In the genomic region with DNA sequence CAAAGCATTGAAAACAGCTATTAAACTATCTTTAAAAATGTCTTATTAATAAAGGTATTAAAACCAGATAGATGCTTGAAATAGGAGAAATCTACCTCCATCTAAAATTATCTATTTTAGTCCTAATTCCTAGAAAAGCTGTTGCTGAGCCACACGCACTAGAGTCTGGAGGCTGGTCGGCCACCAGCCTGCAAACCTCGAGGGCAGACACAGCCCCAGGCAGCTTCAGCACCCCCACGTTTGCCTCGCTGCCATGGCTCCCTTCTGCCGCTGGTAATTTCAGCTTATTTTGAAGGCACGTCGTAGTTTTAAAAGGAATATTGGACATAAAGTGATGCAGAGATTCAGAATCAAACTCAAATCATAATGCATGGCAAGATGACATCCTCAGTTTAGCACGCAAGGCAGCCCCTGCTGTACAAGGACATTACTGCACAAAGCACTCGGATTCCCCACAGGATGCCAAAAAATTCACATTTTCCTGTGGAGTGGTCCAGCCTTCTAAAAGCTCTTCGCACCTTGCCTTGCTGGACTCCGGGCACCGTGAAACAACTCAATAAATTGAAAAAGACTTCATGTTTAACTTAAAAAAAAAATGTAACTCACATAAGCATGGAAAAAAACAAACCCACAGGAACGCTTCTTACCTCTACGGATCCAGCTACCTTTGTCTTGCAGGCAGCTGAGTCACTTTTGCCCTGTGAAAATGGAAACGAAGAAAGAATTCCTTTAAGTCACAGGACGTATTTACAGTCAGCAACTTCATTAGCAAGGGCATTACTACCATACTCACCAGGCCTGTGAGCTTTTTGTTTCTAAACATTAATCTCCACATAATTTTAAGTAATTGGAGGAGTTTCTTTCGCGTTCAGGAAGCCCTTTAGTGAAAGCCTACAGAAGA, we compare ENCODE assay signal across 1 cellular context.
A peak's percentile ranks its signal among the peaks of the same experiment; 100 is the strongest.
TF ChIP-seq lines count a peak whose summit lies in the region.

No MANE protein-coding gene starts in this region.

TF ChIP-seq in H1, 55 proteins besides CTCF, POLR2A, EP300 and RAD21:
- peak; percentile 83 for TF ChIP-seq BACH1 (IDR thresholded peaks at IDR 0.05; ENCODE audit: low read length)
- TF ChIP-seq, protein P1, sequence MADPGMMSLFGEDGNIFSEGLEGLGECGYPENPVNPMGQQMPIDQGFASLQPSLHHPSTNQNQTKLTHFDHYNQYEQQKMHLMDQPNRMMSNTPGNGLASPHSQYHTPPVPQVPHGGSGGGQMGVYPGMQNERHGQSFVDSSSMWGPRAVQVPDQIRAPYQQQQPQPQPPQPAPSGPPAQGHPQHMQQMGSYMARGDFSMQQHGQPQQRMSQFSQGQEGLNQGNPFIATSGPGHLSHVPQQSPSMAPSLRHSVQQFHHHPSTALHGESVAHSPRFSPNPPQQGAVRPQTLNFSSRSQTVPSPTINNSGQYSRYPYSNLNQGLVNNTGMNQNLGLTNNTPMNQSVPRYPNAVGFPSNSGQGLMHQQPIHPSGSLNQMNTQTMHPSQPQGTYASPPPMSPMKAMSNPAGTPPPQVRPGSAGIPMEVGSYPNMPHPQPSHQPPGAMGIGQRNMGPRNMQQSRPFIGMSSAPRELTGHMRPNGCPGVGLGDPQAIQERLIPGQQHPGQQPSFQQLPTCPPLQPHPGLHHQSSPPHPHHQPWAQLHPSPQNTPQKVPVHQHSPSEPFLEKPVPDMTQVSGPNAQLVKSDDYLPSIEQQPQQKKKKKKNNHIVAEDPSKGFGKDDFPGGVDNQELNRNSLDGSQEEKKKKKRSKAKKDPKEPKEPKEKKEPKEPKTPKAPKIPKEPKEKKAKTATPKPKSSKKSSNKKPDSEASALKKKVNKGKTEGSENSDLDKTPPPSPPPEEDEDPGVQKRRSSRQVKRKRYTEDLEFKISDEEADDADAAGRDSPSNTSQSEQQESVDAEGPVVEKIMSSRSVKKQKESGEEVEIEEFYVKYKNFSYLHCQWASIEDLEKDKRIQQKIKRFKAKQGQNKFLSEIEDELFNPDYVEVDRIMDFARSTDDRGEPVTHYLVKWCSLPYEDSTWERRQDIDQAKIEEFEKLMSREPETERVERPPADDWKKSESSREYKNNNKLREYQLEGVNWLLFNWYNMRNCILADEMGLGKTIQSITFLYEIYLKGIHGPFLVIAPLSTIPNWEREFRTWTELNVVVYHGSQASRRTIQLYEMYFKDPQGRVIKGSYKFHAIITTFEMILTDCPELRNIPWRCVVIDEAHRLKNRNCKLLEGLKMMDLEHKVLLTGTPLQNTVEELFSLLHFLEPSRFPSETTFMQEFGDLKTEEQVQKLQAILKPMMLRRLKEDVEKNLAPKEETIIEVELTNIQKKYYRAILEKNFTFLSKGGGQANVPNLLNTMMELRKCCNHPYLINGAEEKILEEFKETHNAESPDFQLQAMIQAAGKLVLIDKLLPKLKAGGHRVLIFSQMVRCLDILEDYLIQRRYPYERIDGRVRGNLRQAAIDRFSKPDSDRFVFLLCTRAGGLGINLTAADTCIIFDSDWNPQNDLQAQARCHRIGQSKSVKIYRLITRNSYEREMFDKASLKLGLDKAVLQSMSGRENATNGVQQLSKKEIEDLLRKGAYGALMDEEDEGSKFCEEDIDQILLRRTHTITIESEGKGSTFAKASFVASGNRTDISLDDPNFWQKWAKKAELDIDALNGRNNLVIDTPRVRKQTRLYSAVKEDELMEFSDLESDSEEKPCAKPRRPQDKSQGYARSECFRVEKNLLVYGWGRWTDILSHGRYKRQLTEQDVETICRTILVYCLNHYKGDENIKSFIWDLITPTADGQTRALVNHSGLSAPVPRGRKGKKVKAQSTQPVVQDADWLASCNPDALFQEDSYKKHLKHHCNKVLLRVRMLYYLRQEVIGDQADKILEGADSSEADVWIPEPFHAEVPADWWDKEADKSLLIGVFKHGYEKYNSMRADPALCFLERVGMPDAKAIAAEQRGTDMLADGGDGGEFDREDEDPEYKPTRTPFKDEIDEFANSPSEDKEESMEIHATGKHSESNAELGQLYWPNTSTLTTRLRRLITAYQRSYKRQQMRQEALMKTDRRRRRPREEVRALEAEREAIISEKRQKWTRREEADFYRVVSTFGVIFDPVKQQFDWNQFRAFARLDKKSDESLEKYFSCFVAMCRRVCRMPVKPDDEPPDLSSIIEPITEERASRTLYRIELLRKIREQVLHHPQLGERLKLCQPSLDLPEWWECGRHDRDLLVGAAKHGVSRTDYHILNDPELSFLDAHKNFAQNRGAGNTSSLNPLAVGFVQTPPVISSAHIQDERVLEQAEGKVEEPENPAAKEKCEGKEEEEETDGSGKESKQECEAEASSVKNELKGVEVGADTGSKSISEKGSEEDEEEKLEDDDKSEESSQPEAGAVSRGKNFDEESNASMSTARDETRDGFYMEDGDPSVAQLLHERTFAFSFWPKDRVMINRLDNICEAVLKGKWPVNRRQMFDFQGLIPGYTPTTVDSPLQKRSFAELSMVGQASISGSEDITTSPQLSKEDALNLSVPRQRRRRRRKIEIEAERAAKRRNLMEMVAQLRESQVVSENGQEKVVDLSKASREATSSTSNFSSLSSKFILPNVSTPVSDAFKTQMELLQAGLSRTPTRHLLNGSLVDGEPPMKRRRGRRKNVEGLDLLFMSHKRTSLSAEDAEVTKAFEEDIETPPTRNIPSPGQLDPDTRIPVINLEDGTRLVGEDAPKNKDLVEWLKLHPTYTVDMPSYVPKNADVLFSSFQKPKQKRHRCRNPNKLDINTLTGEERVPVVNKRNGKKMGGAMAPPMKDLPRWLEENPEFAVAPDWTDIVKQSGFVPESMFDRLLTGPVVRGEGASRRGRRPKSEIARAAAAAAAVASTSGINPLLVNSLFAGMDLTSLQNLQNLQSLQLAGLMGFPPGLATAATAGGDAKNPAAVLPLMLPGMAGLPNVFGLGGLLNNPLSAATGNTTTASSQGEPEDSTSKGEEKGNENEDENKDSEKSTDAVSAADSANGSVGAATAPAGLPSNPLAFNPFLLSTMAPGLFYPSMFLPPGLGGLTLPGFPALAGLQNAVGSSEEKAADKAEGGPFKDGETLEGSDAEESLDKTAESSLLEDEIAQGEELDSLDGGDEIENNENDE (IDR thresholded peaks at IDR 0.05; ENCODE audit: insufficient replicate concordance, low read length) = no peak
- TF ChIP-seq SUZ12 (IDR thresholded peaks at IDR 0.05; ENCODE audit: low read length) = no peak
- no peak for TF ChIP-seq CBX8 (IDR thresholded peaks at IDR 0.05; ENCODE audit: borderline replicate concordance, low read depth, low read length)
- TF ChIP-seq RBBP5 (IDR thresholded peaks at IDR 0.05; ENCODE audit: borderline replicate concordance, low read depth, low read length) = no peak
- no peak for TF ChIP-seq CBX5 (IDR thresholded peaks at IDR 0.05; ENCODE audit: low read depth, low read length)
TF ChIP-seq in H1: peak in this region for 1.
